Comparison of ENCODE assay signal across 1 cellular context in the genomic region with DNA sequence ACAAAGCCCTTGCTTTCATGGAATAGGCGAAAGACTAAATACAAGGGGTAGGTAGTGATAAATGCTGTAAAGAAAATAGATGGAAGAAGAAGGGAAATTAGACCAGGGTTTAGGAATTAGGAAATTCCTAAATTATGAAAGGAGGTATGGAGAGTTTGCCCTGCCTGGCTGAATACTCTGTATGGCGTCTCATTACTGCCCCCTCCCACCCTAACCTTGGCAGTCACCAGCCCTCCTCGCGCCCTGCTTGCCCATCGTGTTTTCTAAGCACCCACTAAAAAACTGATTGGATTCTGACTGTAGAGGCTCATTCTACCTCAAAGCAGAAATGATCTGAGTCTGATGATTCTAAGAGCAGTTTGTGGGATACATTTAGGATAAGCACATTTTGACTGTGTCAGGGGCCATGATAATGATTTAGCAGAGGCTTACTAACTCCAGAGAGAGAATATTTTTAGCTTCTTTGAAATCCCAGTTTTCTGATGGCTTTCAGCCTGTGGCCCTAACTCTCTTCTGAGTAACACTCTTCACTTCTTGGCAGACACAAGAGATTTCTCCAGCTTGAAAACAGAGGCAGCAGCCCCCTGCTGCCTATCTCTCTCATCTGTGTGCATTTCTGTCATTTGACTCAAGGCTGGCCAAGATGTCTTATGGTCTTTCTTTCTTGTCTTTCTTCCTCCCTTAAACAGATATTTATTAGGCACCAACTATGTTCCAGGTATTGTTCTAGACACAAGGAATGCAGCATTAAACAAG.
TF ChIP-seq lines count a peak whose summit lies in the region.

No MANE protein-coding gene starts in this region.

TF ChIP-seq in H1, 55 proteins besides CTCF, POLR2A, EP300 and RAD21 (continued from another document):
- TF ChIP-seq SUZ12 (IDR thresholded peaks at IDR 0.05; ENCODE audit: low read length) (no peak), SIX5 (IDR thresholded peaks at IDR 0.05; ENCODE audit: low read depth, low read length) (no peak)
